ENCODE assay signal across 21 cellular contexts in the genomic region with DNA sequence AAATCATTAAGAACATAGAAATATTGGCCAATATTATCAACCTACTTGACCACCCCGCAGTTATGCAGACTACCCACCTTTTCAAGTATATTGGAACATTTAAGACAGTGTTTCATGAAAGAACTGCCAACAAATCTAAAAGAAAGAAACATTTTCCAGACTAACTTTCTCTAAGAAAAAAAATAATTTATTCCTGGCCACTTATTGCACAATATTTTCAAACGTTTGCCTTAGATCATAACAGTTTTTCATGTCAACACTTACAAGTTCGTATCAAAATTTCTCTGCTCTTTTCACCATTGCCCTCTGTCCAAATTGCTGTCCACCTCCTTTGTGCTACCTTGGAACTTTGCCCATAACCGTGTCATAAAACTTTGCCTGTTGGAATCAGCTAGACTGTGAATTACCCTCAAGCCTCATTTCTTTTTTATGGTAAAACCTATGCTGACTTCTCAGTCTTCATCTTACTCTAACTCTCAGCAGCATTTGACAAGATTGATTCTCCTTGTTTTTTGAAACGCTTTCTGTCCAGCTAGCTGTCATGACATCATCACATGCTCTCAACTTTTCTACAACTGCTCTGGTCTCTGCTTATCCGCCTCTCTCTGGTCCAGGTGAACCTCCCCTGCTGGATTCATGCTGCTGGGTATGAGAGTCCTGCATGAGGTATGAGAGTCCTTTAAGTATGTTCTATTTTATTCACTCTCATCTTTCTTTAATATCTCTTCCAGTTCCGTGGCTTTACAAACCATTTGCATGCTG.
A peak's percentile ranks its signal among the peaks of the same experiment; 100 is the strongest.
DNase-seq lines count a peak whose midpoint lies in the region; ATAC-seq, FAIRE-seq and TF ChIP-seq lines count a peak whose summit lies in the region.
"Had no signal": no experiment of that assay in that cellular context is flagged by ENCODE, and none has a peak within 500 bp of the region (broad histone marks: within the 10 kb centered on the region; RNA-seq: fewer than 3 reads in every experiment).

No MANE protein-coding gene starts in this region.

- H3K27ac Mint-ChIP-seq in activated naive CD8-positive, alpha-beta T cell treated with anti-CD3 and anti-CD28 coated beads, Interleukin-2, amount 50 U/mL, for 24 hours = no peak overlapping the region
- H3K27ac Mint-ChIP-seq: H9 had no signal

- H3K4me3 Mint-ChIP-seq in activated naive CD8-positive, alpha-beta T cell treated with anti-CD3 and anti-CD28 coated beads, Interleukin-2, amount 50 U/mL, for 24 hours = no peak overlapping the region
- H3K4me3 Mint-ChIP-seq: H9 had no signal

- intact Hi-C loops in IMR-90 (cut with micrococcal nuclease) (no loop called here), K562 (cut with micrococcal nuclease) (no loop called here), esophagus squamous epithelium (cut with DNase I) (no loop called here)

- H2AFZ ChIP-seq in IMR-90 (replicated peaks; ENCODE audit: low read length, poor library complexity) (no peak overlapping the region), K562 (ENCODE audit: low read depth, low read length) (no peak overlapping the region)

- in situ Hi-C loops in IMR-90 (cut with MboI; ENCODE audit: low sequenced_read_pairs) = no loop called here
- in situ Hi-C loops in K562 (cut with MboI) = no loop called here

- no peak overlapping the region for H4K5ac ChIP-seq in IMR-90 (ENCODE audit: low read depth, low read length)

- H3K4me3 ChIP-seq in IMR-90 (ENCODE audit: insufficient read depth, low read depth, low read length) (no peak overlapping the region), K562 (no peak overlapping the region), esophagus squamous epithelium (no peak overlapping the region)
- H3K4me3 ChIP-seq: SK-N-MC had no signal

- H3K9me3 ChIP-seq in IMR-90 (ENCODE audit: control insufficient read depth, insufficient read depth, low read length) (peaks cover 12% of the 10 kb centered on the region), K562 (replicated peaks; ENCODE audit: control insufficient read depth, insufficient read depth, low read depth, low read length) (0 out of 2 replicates have a peak, but pooled peaks cover 2% of the 10 kb centered on the region), esophagus squamous epithelium (no peaks in the 10 kb centered on the region)

- no peaks in the 10 kb centered on the region for H3K79me1 ChIP-seq in IMR-90 (ENCODE audit: low read depth in 1 of 2, low read length in 2 of 2)

- H2BK20ac ChIP-seq in IMR-90 (ENCODE audit: low read depth, low read length) = no peak overlapping the region

- H3K27me3 Mint-ChIP-seq in activated naive CD8-positive, alpha-beta T cell treated with anti-CD3 and anti-CD28 coated beads, Interleukin-2, amount 50 U/mL, for 24 hours = no peaks in the 10 kb centered on the region

- no peaks in the 10 kb centered on the region for H3K27me3 ChIP-seq in IMR-90 (ENCODE audit: control insufficient read depth, insufficient read depth, low read length)
- no peaks in the 10 kb centered on the region for H3K27me3 ChIP-seq in K562 (ENCODE audit: control insufficient read depth in 2 of 2, insufficient read depth in 2 of 2, low read length in 2 of 2)
- H3K27me3 ChIP-seq in esophagus squamous epithelium = no peaks in the 10 kb centered on the region

- no peak overlapping the region for H2AK5ac ChIP-seq in IMR-90 (ENCODE audit: low read depth, low read length)

- H3K36me3 ChIP-seq in IMR-90 (ENCODE audit: control insufficient read depth, insufficient read depth, low read length) (no peaks in the 10 kb centered on the region), K562 (ENCODE audit: control insufficient read depth, insufficient read depth, low read length) (no peaks in the 10 kb centered on the region), esophagus squamous epithelium (no peaks in the 10 kb centered on the region)

- no peaks in the 10 kb centered on the region for H3K4me1 Mint-ChIP-seq in activated naive CD8-positive, alpha-beta T cell treated with anti-CD3 and anti-CD28 coated beads, Interleukin-2, amount 50 U/mL, for 24 hours

- CTCF ChIA-PET in IMR-90 (lab: Yijun Ruan, JAX) = no interaction called here
- CTCF ChIA-PET in K562 (lab: Yijun Ruan, JAX; ENCODE audit: low intra/inter-chr PET ratio) = no interaction called here

- H3K4me1 ChIP-seq in IMR-90 (ENCODE audit: control insufficient read depth, insufficient read depth, low read length) (no peaks in the 10 kb centered on the region), K562 (replicated peaks in 1 of 2; ENCODE audit: control insufficient read depth in 2 of 2, insufficient read depth in 2 of 2, low read length in 2 of 2) (no peaks in the 10 kb centered on the region), esophagus squamous epithelium (no peaks in the 10 kb centered on the region)

- H3K14ac ChIP-seq in IMR-90 (replicated peaks; ENCODE audit: low read depth, low read length) = no peak overlapping the region

- peaks cover 3% of the 10 kb centered on the region for H3K9me3 Mint-ChIP-seq in activated naive CD8-positive, alpha-beta T cell treated with anti-CD3 and anti-CD28 coated beads, Interleukin-2, amount 50 U/mL, for 24 hours
- H3K9me3 Mint-ChIP-seq: H9 had no signal

- POLR2A ChIA-PET in IMR-90 (lab: Charles Lee; ENCODE audit: unreplicated experiment) = no interaction called here
- POLR2A ChIA-PET in K562 (lab: Yijun Ruan, JAX) = no interaction called here

- ATAC-seq in IMR-90 (ENCODE audit: low read depth) (no peak), K562 (no peak), omental fat pad (ENCODE audit: low FRiP score) (peak; percentile 59)
- ATAC-seq in activated naive CD8-positive, alpha-beta T cell treated with anti-CD3 and anti-CD28 coated beads, Interleukin-2, amount 50 U/mL, for 24 hours = no peak
- ATAC-seq: Panc1 had no signal

- H3K4ac ChIP-seq in IMR-90 (ENCODE audit: low read depth, low read length) = no peak overlapping the region

- no peak overlapping the region for H2BK15ac ChIP-seq in IMR-90 (ENCODE audit: low read depth, low read length)

- WGBS in IMR-90 (ENCODE audit: extremely low coverage in 2 of 2, insufficient read length in 1 of 2), 2 experiments = 4% methylated on average over 3 of the region's 7 CpGs; no CpG with 5 or more reads in 1 of the 2 experiments
- 1% methylated on average over 7 of the region's 7 CpGs for WGBS in K562 (ENCODE audit: insufficient coverage, low coverage, missing lambda C conversion rate)
- WGBS in esophagus squamous epithelium, 2 donors = 56 to 58% methylated on average over 7 of the region's 7 CpGs

- TF ChIP-seq CTCF in IMR-90 (conservative IDR thresholded peaks at IDR 0.05; ENCODE audit: low read depth, low read length) = no peak
- TF ChIP-seq CTCF in K562 (IDR thresholded peaks at IDR 0.05 in 2 of 3, conservative IDR thresholded peaks at IDR 0.05 in 1 of 3; ENCODE audit: insufficient read depth in 2 of 3, low read depth in 1 of 3, low read length in 3 of 3) = no peak
- TF ChIP-seq CTCF in omental fat pad (IDR thresholded peaks at IDR 0.05) = no peak
- no peak for TF ChIP-seq CTCF in esophagus squamous epithelium (IDR thresholded peaks at IDR 0.05)

- H2BK120ac ChIP-seq in IMR-90 (ENCODE audit: low read depth, low read length) = no peak overlapping the region

- no peak for TF ChIP-seq POLR2A in IMR-90 (IDR thresholded peaks at IDR 0.05; ENCODE audit: low read depth, low read length)
- no peak for TF ChIP-seq POLR2A in K562 (conservative IDR thresholded peaks at IDR 0.05)
- no peak for TF ChIP-seq POLR2A in esophagus squamous epithelium (IDR thresholded peaks at IDR 0.05)

- no peak overlapping the region for H3K18ac ChIP-seq in IMR-90 (ENCODE audit: low read depth, low read length)

- BruUV-seq in IMR-90 (replicated peaks; lab: Mats Ljungman, UMichigan) = no TSS peak
- no TSS peak for BruUV-seq in K562 (replicated peaks; lab: Mats Ljungman, UMichigan)

- no peak for TF ChIP-seq RAD21 in IMR-90 (IDR thresholded peaks at IDR 0.05; ENCODE audit: low read length)
- no peak for TF ChIP-seq RAD21 in K562 (CRISPR knock-in tag; conservative IDR thresholded peaks at IDR 0.05 in 1 of 2, IDR thresholded peaks at IDR 0.05 in 1 of 2)

- H3K9ac ChIP-seq in IMR-90 (ENCODE audit: low read depth, low read length) (no peak overlapping the region), K562 (ENCODE audit: insufficient read depth in 1 of 2, low read depth in 2 of 2, low read length in 2 of 2) (no peak overlapping the region)

- DNase-seq in ELR (ENCODE audit: low read depth) (peak; percentile 23), IMR-90 (no peak), K562 (ENCODE audit: extremely low read depth in 1 of 4, low spot score in 3 of 4) (no peak), omental fat pad (ENCODE audit: low spot score) (no peak), esophagus squamous epithelium (lab: John Stamatoyannopoulos, UW) (no peak), GOT3 (lab: John Stamatoyannopoulos, UW) (no peak)
- DNase-seq in activated naive CD8-positive, alpha-beta T cell treated with anti-CD3 and anti-CD28 coated beads, Interleukin-2, amount 50 U/mL, for 24 hours = no peak
- DNase-seq: COR-L47, DMS153, H9, KBM-7, NCI-H1092, NCI-H146, NCI-H2081 treated with DMSO at 0.1 percent for 48 hours, NCI-H510A treated with DMSO at 0.1 percent for 48 hours, NCI-H82, Right ventricle myocardium superior had no signal

- no peak for TF ChIP-seq EP300 in K562 (IDR thresholded peaks at IDR 0.05; ENCODE audit: low read length)

- H3K9me1 ChIP-seq in IMR-90 (ENCODE audit: insufficient read depth, low read length) = no peaks in the 10 kb centered on the region
- H3K9me1 ChIP-seq in K562 (ENCODE audit: control insufficient read depth, insufficient read depth, low read length) = no peaks in the 10 kb centered on the region

- no peak overlapping the region for H3K23ac ChIP-seq in IMR-90 (ENCODE audit: low read depth, low read length)

- H3K27ac ChIP-seq in IMR-90 (ENCODE audit: insufficient read depth, low read length) (no peak overlapping the region), K562 (ENCODE audit: extremely low read depth, low read depth, low read length) (no peak overlapping the region), esophagus squamous epithelium (no peak overlapping the region)
- H3K27ac ChIP-seq: SK-N-MC had no signal

- H4K20me1 ChIP-seq in IMR-90 (ENCODE audit: insufficient read depth, low read length) = no peaks in the 10 kb centered on the region
- no peaks in the 10 kb centered on the region for H4K20me1 ChIP-seq in K562 (replicated peaks; ENCODE audit: control insufficient read depth, insufficient read depth, low read length)

- H2AK9ac ChIP-seq in IMR-90 (replicated peaks; ENCODE audit: low read depth, low read length, poor library complexity) = no peak overlapping the region

- no peak for FAIRE-seq in K562 (lab: Jason Lieb, UNC)
- FAIRE-seq: GM19239, HTR-8/SVneo had no signal

- H4K8ac ChIP-seq in IMR-90 (ENCODE audit: low read depth in 2 of 2, low read length in 2 of 2) = no peak overlapping the region

- H3K4me2 ChIP-seq in IMR-90 (ENCODE audit: low read depth, low read length) = no peak overlapping the region
- no peak overlapping the region for H3K4me2 ChIP-seq in K562 (ENCODE audit: insufficient read depth, low read length)

- H2BK5ac ChIP-seq in IMR-90 (ENCODE audit: low read depth, low read length, poor library complexity, severe bottlenecking) = no peak overlapping the region

- no peaks in the 10 kb centered on the region for H3K79me2 ChIP-seq in K562 (ENCODE audit: control insufficient read depth, insufficient read depth, low read length)

- dilution Hi-C loops in IMR-90 (cut with HindIII; ENCODE audit: low sequenced_read_pairs, unreplicated experiment) = no loop called here

- H4K91ac ChIP-seq in IMR-90 (ENCODE audit: insufficient read depth, low read depth, low read length) = no peak overlapping the region

- H3K56ac ChIP-seq in IMR-90 (ENCODE audit: extremely low read depth, insufficient read depth, low read length) = no peak overlapping the region

- no peaks in the 10 kb centered on the region for H3K36me3 Mint-ChIP-seq in activated naive CD8-positive, alpha-beta T cell treated with anti-CD3 and anti-CD28 coated beads, Interleukin-2, amount 50 U/mL, for 24 hours (ENCODE audit: low read depth)
